ENCODE assay signal across 11 cellular contexts in the genomic region with DNA sequence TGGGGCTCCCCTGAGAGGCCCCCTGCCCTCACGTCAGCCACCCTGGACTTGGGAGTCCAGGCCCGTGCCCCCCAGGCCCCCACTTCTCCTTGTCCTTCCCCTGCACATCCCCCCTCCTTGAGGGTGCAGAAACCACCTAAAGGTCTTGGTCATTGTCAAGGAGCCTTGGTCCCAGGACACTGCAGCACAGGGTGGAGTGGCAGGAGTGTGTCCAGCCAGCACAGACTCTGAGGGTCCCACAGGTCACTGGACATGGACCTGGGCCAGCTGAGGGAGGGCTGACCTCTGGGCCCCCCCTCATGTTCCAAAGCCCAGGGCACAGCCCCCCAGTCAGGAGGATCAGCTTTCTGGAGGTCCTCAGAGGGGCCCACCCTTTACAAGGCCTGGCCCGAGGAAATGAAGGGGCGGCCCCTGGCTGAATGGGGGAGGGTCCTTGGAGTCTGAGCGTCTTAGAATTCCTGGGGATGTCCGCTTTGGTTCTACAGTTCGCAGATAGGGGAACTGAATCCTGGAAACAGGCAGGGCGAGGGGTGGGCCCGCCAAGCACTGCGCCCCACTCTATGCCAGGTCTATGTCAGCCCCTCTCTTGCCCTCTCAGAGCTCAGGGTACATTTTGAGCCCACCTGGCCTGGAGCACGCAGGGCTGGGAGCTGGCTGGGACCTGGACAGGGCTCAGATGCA. TPM values are rescaled to one million over a fixed set of nuclear protein-coding genes. Genes with fewer than 3 reads are reported as not detected.
DNase-seq lines count a peak whose midpoint lies in the region; ATAC-seq and TF ChIP-seq lines count a peak whose summit lies in the region.
"Had no signal": no experiment of that assay in that cellular context is flagged by ENCODE, and none has a peak within 500 bp of the region (broad histone marks: within the 10 kb centered on the region; RNA-seq: fewer than 3 reads in every experiment).

No MANE protein-coding gene starts in this region.

- ATAC-seq in left ventricle myocardium superior (no peak), esophagus mucosa (no peak), HG02840 (IDR thresholded peaks at IDR 0.05; ENCODE audit: low FRiP score, unreplicated experiment) (no peak)

- H3K36me3 Mint-ChIP-seq in IgD-negative memory B cell: no peaks in the 10 kb centered on the region

- no CpG with 5 or more reads among the region's 11 CpGs for WGBS in neuronal stem cell (ENCODE audit: extremely low coverage in 2 of 2, insufficient read length in 2 of 2, insufficient replicate concordance in 1 of 2), 2 donors

- BruUV-seq in PC-9 (replicated peaks; lab: Mats Ljungman, UMichigan): no TSS peak

- H3K4me2 ChIP-seq in BLaER1 treated with 17β-estradiol and CSF1 and Interleukin-3, amounts not matched to agents 10 nM and 100 nM: peak overlapping the region in 7 of 11 experiments; percentile 10 to 83 (median 26); a peak in 8 of 22 replicates
- H3K4me2 ChIP-seq in neuronal stem cell (ENCODE audit: insufficient read depth, low read length, poor library complexity, severe bottlenecking) (no peak overlapping the region), PC-9 (no peak overlapping the region)

- intact Hi-C loops in left ventricle myocardium superior (cut with micrococcal nuclease): loop anchor here (10.0 kb wide), 2 partner anchors 66 to 226 kb away; no protein-coding TSS in a partner anchor
- intact Hi-C loops in PC-9 (cut with micrococcal nuclease; ENCODE audit: unreplicated experiment): no loop called here

- H3K14ac ChIP-seq in neuronal stem cell (ENCODE audit: low read length): no peak overlapping the region

- H3F3A ChIP-seq in PC-9 (ENCODE audit: insufficient read depth, low read depth): peaks cover 11% of the 10 kb centered on the region; the same call in 1 of the 2 replicates

- peak overlapping the region; percentile 41 for H2BK12ac ChIP-seq in neuronal stem cell (ENCODE audit: low read length)

- H4K20me1 ChIP-seq in BLaER1 treated with 17β-estradiol and CSF1 and Interleukin-3, amounts not matched to agents 10 nM and 100 nM: peaks cover 0 to 17% (median 0%) of the 10 kb centered on the region in 11 experiments; a peak in 5 of 22 replicates
- no peaks in the 10 kb centered on the region for H4K20me1 ChIP-seq in PC-9 (ENCODE audit: insufficient read depth)

- H2BK15ac ChIP-seq in neuronal stem cell (ENCODE audit: low read length): no peak overlapping the region

- peaks cover 0 to 15% (median 0%) of the 10 kb centered on the region in 11 experiments; a peak in 6 of 22 replicates for H3K27me3 ChIP-seq in BLaER1 treated with 17β-estradiol and CSF1 and Interleukin-3, amounts not matched to agents 10 nM and 100 nM
- H3K27me3 ChIP-seq in neuronal stem cell (ENCODE audit: control insufficient read depth in 3 of 3, insufficient read depth in 3 of 3, low read depth in 1 of 3, low read length in 3 of 3) (peaks cover 0 to 12% (median 0%) of the 10 kb centered on the region in 3 experiments), PC-9 (ENCODE audit: insufficient read depth, low read depth) (no peaks in the 10 kb centered on the region)

- DNase-seq in left ventricle myocardium superior (peak; percentile 28), neuronal stem cell (ENCODE audit: low spot score) (no peak), PC-9 (no peak), mucosa of gallbladder (ENCODE audit: low spot score) (no peak)
- DNase-seq: activated T-cell treated with anti-CD3 and anti-CD28 coated beads, Interleukin-2, amount 50 U/mL, for 48 hours; DND-41 had no signal

- H3K4me3 Mint-ChIP-seq in IgD-negative memory B cell: peak overlapping the region in 2 of 4 donors; percentile 14 to 17

- H3K23ac ChIP-seq in neuronal stem cell (ENCODE audit: low read depth, low read length, poor library complexity): no peak overlapping the region

- H3K9me3 ChIP-seq in BLaER1 treated with 17β-estradiol and CSF1 and Interleukin-3, amounts not matched to agents 10 nM and 100 nM (replicated peaks in 1 of 11): no peaks in the 10 kb centered on the region
- H3K9me3 ChIP-seq in neuronal stem cell (replicated peaks in 1 of 2; ENCODE audit: control insufficient read depth in 2 of 2, insufficient read depth in 1 of 2, low read depth in 1 of 2, low read length in 2 of 2) (no peaks in the 10 kb centered on the region), PC-9 (ENCODE audit: insufficient read depth, low read depth) (no peaks in the 10 kb centered on the region)
- H3K9me3 ChIP-seq: prostate gland had no signal

- peak overlapping the region; percentile 79 for H2AK5ac ChIP-seq in neuronal stem cell (ENCODE audit: low read depth, low read length)

- H4K91ac ChIP-seq in neuronal stem cell (ENCODE audit: low read depth, low read length, poor library complexity): no peak overlapping the region

- H3K18ac ChIP-seq in neuronal stem cell (ENCODE audit: low read length): no peak overlapping the region

- H3K4me3 ChIP-seq in BLaER1 treated with 17β-estradiol and CSF1 and Interleukin-3, amounts not matched to agents 10 nM and 100 nM: no peak overlapping the region
- H3K4me3 ChIP-seq in neuronal stem cell (ENCODE audit: low read length in 2 of 2) (no peak overlapping the region), PC-9 (no peak overlapping the region)
- H3K4me3 ChIP-seq: prostate gland had no signal

- H3K9me3 Mint-ChIP-seq in IgD-negative memory B cell: no peaks in the 10 kb centered on the region

- no peak overlapping the region for H3K9ac ChIP-seq in BLaER1 treated with 17β-estradiol and CSF1 and Interleukin-3, amounts not matched to agents 10 nM and 100 nM
- peak overlapping the region; percentile 2 for H3K9ac ChIP-seq in neuronal stem cell (ENCODE audit: low read depth, low read length, poor library complexity)

- peak overlapping the region; percentile 8 for H3K4ac ChIP-seq in neuronal stem cell (ENCODE audit: low read length)

- CTCF ChIA-PET in PC-9 (lab: Charles Lee): no interaction called here

- no peak overlapping the region for H2BK5ac ChIP-seq in neuronal stem cell (ENCODE audit: low read length)

- H3K27ac ChIP-seq in BLaER1 treated with 17β-estradiol and CSF1 and Interleukin-3, amounts not matched to agents 10 nM and 100 nM: no peak overlapping the region
- H3K27ac ChIP-seq in neuronal stem cell (replicated peaks; ENCODE audit: low read length) (no peak overlapping the region), PC-9 (no peak overlapping the region)
- H3K27ac ChIP-seq: prostate gland had no signal

- H3K36me3 ChIP-seq in BLaER1 treated with 17β-estradiol and CSF1 and Interleukin-3, amounts not matched to agents 10 nM and 100 nM: no peaks in the 10 kb centered on the region
- H3K36me3 ChIP-seq in neuronal stem cell (replicated peaks in 1 of 2; ENCODE audit: control insufficient read depth in 2 of 2, insufficient read depth in 2 of 2, low read length in 2 of 2) (no peaks in the 10 kb centered on the region), PC-9 (ENCODE audit: low read depth) (no peaks in the 10 kb centered on the region)
- H3K36me3 ChIP-seq: prostate gland had no signal

- peak overlapping the region; percentile 89 to 95 (median 90) for H3K27ac Mint-ChIP-seq in IgD-negative memory B cell

- TF ChIP-seq CTCF in PC-9 (conservative IDR thresholded peaks at IDR 0.05): no peak

- H2AFZ ChIP-seq in neuronal stem cell (ENCODE audit: low read length): no peak overlapping the region
- no peak overlapping the region for H2AFZ ChIP-seq in PC-9

- peaks cover 2% of the 10 kb centered on the region for H3K79me1 ChIP-seq in neuronal stem cell (ENCODE audit: low read depth, low read length)

- H3K4me1 ChIP-seq in BLaER1 treated with 17β-estradiol and CSF1 and Interleukin-3, amounts not matched to agents 10 nM and 100 nM: peaks cover 44 to 77% (median 73%) of the 10 kb centered on the region in 10 experiments
- H3K4me1 ChIP-seq in neuronal stem cell (ENCODE audit: control insufficient read depth in 2 of 2, insufficient read depth in 1 of 2, low read depth in 1 of 2, low read length in 2 of 2) (peaks cover 20 to 25% of the 10 kb centered on the region in 2 donors), PC-9 (replicated peaks; ENCODE audit: insufficient read depth) (peaks cover 38% of the 10 kb centered on the region)

- no peak overlapping the region for H2BK120ac ChIP-seq in neuronal stem cell (ENCODE audit: low read depth, low read length)

- no peaks in the 10 kb centered on the region for H3K27me3 Mint-ChIP-seq in IgD-negative memory B cell

- H3K4me1 Mint-ChIP-seq in IgD-negative memory B cell: peaks cover 8 to 19% (median 15%) of the 10 kb centered on the region in 3 donors

- no peaks in the 10 kb centered on the region for H3K9me2 ChIP-seq in PC-9 (ENCODE audit: insufficient read depth)

- no peak overlapping the region for H4K8ac ChIP-seq in neuronal stem cell (ENCODE audit: low read depth, low read length)

- 0 out of 2 replicates have a peak, but pooled peaks cover 5% of the 10 kb centered on the region for H3K79me2 ChIP-seq in PC-9 (ENCODE audit: low read depth)

- POLR2A ChIA-PET in PC-9 (lab: Charles Lee; ENCODE audit: unreplicated experiment): no interaction called here

RNA-seq across cellular contexts. Expression of a gene that starts 54.0 kb away (rescaled TPM):
- polyA plus RNA-seq in IgD-negative memory B cell: 9.0 TPM
- total RNA-seq in left ventricle myocardium superior (19.9 TPM), esophagus mucosa (14.6 TPM), PC-9 (2021) (16.9 and 20.6 TPM in 2 replicates), mucosa of gallbladder (52.9 TPM)
- polyA plus RNA-seq in neuronal stem cell (2013, experiment 1 of 2): 2.1 TPM
- polyA plus RNA-seq in neuronal stem cell (2013, experiment 2 of 2): 2.0 TPM

Comparison
In these comparisons a context has a peak if more than half of its experiments do, and no peak if none do; other contexts are left out.
1. H3K4me2 ChIP-seq: peak in BLaER1 treated with 17β-estradiol and CSF1 and Interleukin-3, amounts not matched to agents 10 nM and 100 nM (7 of 11); none in neuronal stem cell (single experiment) and PC-9 (single experiment).